In the genomic region with DNA sequence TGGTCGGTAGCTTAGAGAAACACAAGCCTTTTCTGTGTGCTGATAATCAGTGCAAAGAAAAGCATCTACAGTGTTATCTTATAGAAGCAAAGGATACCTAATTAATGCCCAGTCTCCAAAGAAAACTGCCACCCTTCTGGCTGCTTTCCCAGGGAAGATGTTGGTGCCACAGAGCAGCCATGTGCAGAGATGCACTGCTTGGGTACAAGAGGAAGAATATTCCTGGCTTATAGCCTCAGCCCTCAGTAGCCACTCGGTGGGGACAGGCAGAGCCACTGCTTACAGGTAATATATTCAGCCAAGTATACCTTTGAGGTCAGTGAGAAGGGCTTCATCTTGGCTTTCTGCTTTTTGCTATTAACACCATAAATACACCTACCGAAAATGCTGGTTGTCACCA, we compare ENCODE assay signal across 16 cellular contexts.
DNase-seq lines count a peak whose midpoint lies in the region; ATAC-seq and TF ChIP-seq lines count a peak whose summit lies in the region.
"Had no signal": no experiment of that assay in that cellular context is flagged by ENCODE, and none has a peak within 500 bp of the region (broad histone marks: within the 10 kb centered on the region; RNA-seq: fewer than 3 reads in every experiment).

No MANE protein-coding gene starts in this region.

- TF ChIP-seq CTCF in WTC11 (IDR thresholded peaks at IDR 0.05) = no peak
- no peak for TF ChIP-seq CTCF in esophagus muscularis mucosa (IDR thresholded peaks at IDR 0.05)
- TF ChIP-seq CTCF in nephron (IDR thresholded peaks at IDR 0.05; ENCODE audit: unreplicated experiment in 3 of 3) = no peak
- no peak for TF ChIP-seq CTCF in tibial artery (IDR thresholded peaks at IDR 0.05)

- CTCF ChIA-PET in WTC11 (lab: Charles Lee) = no interaction called here

- no peaks in the 10 kb centered on the region for H3K36me3 ChIP-seq in esophagus muscularis mucosa
- H3K36me3 ChIP-seq in tibial artery = no peaks in the 10 kb centered on the region

- 50% methylated on average over 3 of the region's 3 CpGs for WGBS in esophagus muscularis mucosa

- H3K27ac ChIP-seq in esophagus muscularis mucosa (replicated peaks in 1 of 4) (peak overlapping the region; percentile 52 to 70 (median 62)), tibial artery (peak overlapping the region; percentile 80 to 84)

- H3K4me3 ChIP-seq in esophagus muscularis mucosa = peak overlapping the region in 1 of 4 donors; percentile 7
- peak overlapping the region; percentile 20 to 27 for H3K4me3 ChIP-seq in tibial artery
- H3K4me3 ChIP-seq: K562 had no signal

- H3K4me3 Mint-ChIP-seq in WTC11 = no peak overlapping the region
- no peak overlapping the region for H3K4me3 Mint-ChIP-seq in nephron
- H3K4me3 Mint-ChIP-seq: activated CD4-positive, alpha-beta T cell treated with anti-CD3 and anti-CD28 coated beads for 36 hours; activated T-cell treated with anti-CD3 and anti-CD28 coated beads, Interleukin-2, amount 50 U/mL, for 24 hours; dendritic cell treated with granulocyte-macrophage colony-stimulating factor and Interleukin-4, amounts not matched to agents 40 ng/mL and 50 ng/mL, for 4 days had no signal

- H3K36me3 Mint-ChIP-seq in WTC11 (no peaks in the 10 kb centered on the region), nephron (ENCODE audit: low read depth) (no peaks in the 10 kb centered on the region)
- H3K36me3 Mint-ChIP-seq: CD8-positive, alpha-beta memory T cell had no signal

- no peaks in the 10 kb centered on the region for H3K27me3 ChIP-seq in esophagus muscularis mucosa
- H3K27me3 ChIP-seq in tibial artery = no peaks in the 10 kb centered on the region

- ATAC-seq in WTC11 = peak; percentile 38; the same call in 1 of the 2 replicates
- no peak for ATAC-seq in HG03565 (IDR thresholded peaks at IDR 0.05; ENCODE audit: unreplicated experiment)
- ATAC-seq: activated CD4-positive, alpha-beta T cell treated with anti-CD3 and anti-CD28 coated beads for 36 hours; K562; PC-3 had no signal

- H3K9me3 ChIP-seq in esophagus muscularis mucosa = no peaks in the 10 kb centered on the region
- no peaks in the 10 kb centered on the region for H3K9me3 ChIP-seq in tibial artery

- no peak for TF ChIP-seq EP300 in esophagus muscularis mucosa (IDR thresholded peaks at IDR 0.05)

- H3K27ac Mint-ChIP-seq in WTC11 (no peak overlapping the region), nephron (peak overlapping the region; percentile 41 to 88 (median 46))
- H3K27ac Mint-ChIP-seq: activated CD4-positive, alpha-beta T cell treated with anti-CD3 and anti-CD28 coated beads for 36 hours; activated T-cell treated with anti-CD3 and anti-CD28 coated beads, Interleukin-2, amount 50 U/mL, for 24 hours; CD8-positive, alpha-beta memory T cell; dendritic cell treated with granulocyte-macrophage colony-stimulating factor and Interleukin-4, amounts not matched to agents 40 ng/mL and 50 ng/mL, for 4 days had no signal

- peaks cover 17 to 43% (median 20%) of the 10 kb centered on the region in 4 donors for H3K4me1 ChIP-seq in esophagus muscularis mucosa
- peaks cover 0 to 55% (median 10%) of the 10 kb centered on the region in 4 donors for H3K4me1 ChIP-seq in tibial artery

- H3K4me1 Mint-ChIP-seq in WTC11 (peaks cover 5% of the 10 kb centered on the region), nephron (peaks cover 13% of the 10 kb centered on the region)
- H3K4me1 Mint-ChIP-seq: activated CD4-positive, alpha-beta T cell treated with anti-CD3 and anti-CD28 coated beads for 36 hours; CD8-positive, alpha-beta memory T cell had no signal

- no peaks in the 10 kb centered on the region; the same call in 1 of the 2 replicates for H3K27me3 Mint-ChIP-seq in WTC11 (ENCODE audit: low read depth)
- H3K27me3 Mint-ChIP-seq in nephron (ENCODE audit: low read depth) = no peaks in the 10 kb centered on the region
- H3K27me3 Mint-ChIP-seq: dendritic cell treated with granulocyte-macrophage colony-stimulating factor and Interleukin-4, amounts not matched to agents 40 ng/mL and 50 ng/mL, for 4 days had no signal

- POLR2A ChIA-PET in WTC11 (lab: Charles Lee) = no interaction called here

- no peak for TF ChIP-seq POLR2A in esophagus muscularis mucosa (IDR thresholded peaks at IDR 0.05; ENCODE audit: low read depth)

- DNase-seq in WTC11 (ENCODE audit: low spot score) (no peak), esophagus muscularis mucosa (ENCODE audit: extremely low spot score) (no peak), tibial artery (no peak), SW480 (ENCODE audit: low spot score) (no peak)
- no peak for DNase-seq in stimulated activated naive CD4-positive, alpha-beta T cell treated with Interleukin-2 at 50 U/mL for 16 hours (lab: John Stamatoyannopoulos, UW)
- DNase-seq: activated CD4-positive, alpha-beta T cell treated with anti-CD3 and anti-CD28 coated beads for 36 hours; activated T-cell treated with anti-CD3 and anti-CD28 coated beads, Interleukin-2, amount 50 U/mL, for 24 hours; CD8-positive, alpha-beta memory T cell; foreskin melanocyte; NCI-H1436; PC-3; stimulated activated CD4-positive, alpha-beta T cell treated with anti-CD3 and anti-CD28 coated beads, Interleukin-2, amount 100 ng/mL, for 48 hours had no signal

- intact Hi-C loops in esophagus muscularis mucosa (cut with DNase I) = no loop called here
- intact Hi-C loops in tibial artery (cut with DNase I; ENCODE audit: low total_unique reads) = loop anchor here (5.0 kb wide), 1 partner anchor 285 kb away; the partner anchor contains the start of gene ELL2

- H3K9me3 Mint-ChIP-seq in WTC11 (no peaks in the 10 kb centered on the region), nephron (peaks cover 4% of the 10 kb centered on the region)
- H3K9me3 Mint-ChIP-seq: activated T-cell treated with anti-CD3 and anti-CD28 coated beads, Interleukin-2, amount 50 U/mL, for 24 hours; dendritic cell treated with granulocyte-macrophage colony-stimulating factor and Interleukin-4, amounts not matched to agents 40 ng/mL and 50 ng/mL, for 4 days had no signal

TF ChIP-seq in WTC11, 78 proteins besides CTCF, POLR2A, EP300 and RAD21 (continues in another document):
- TF ChIP-seq ETV6 (CRISPR knock-in tag; IDR thresholded peaks at IDR 0.05) (no peak), NFATC4 (CRISPR knock-in tag; IDR thresholded peaks at IDR 0.05) (no peak), ZNF232 (CRISPR knock-in tag; IDR thresholded peaks at IDR 0.05) (no peak), JAZF1 (CRISPR knock-in tag; IDR thresholded peaks at IDR 0.05) (no peak), MAX (CRISPR knock-in tag; IDR thresholded peaks at IDR 0.05) (no peak), IRF2 (CRISPR knock-in tag; IDR thresholded peaks at IDR 0.05; ENCODE audit: borderline replicate concordance, low read depth) (no peak), MYBL2 (CRISPR knock-in tag; IDR thresholded peaks at IDR 0.05) (no peak), ZNF121 (CRISPR knock-in tag; IDR thresholded peaks at IDR 0.05) (no peak), ATF2 (CRISPR knock-in tag; IDR thresholded peaks at IDR 0.05; ENCODE audit: borderline replicate concordance, low read depth) (no peak), EMX1 (CRISPR knock-in tag; IDR thresholded peaks at IDR 0.05) (no peak), FOXP4 (CRISPR knock-in tag; IDR thresholded peaks at IDR 0.05) (no peak)
- TF ChIP-seq, protein P1, sequence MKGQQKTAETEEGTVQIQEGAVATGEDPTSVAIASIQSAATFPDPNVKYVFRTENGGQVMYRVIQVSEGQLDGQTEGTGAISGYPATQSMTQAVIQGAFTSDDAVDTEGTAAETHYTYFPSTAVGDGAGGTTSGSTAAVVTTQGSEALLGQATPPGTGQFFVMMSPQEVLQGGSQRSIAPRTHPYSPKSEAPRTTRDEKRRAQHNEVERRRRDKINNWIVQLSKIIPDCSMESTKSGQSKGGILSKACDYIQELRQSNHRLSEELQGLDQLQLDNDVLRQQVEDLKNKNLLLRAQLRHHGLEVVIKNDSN (CRISPR knock-in tag; IDR thresholded peaks at IDR 0.05) = no peak
